ENCODE assay signal across 16 cellular contexts in genomic region chr6:108169801-108170606, GRCh38. TPM values are rescaled to one million over a fixed set of nuclear protein-coding genes. Genes with fewer than 3 reads are reported as not detected.
DNase-seq lines count a peak whose midpoint lies in the region; ATAC-seq, FAIRE-seq and TF ChIP-seq lines count a peak whose summit lies in the region.
"Had no signal": no experiment of that assay in that cellular context is flagged by ENCODE, and none has a peak within 500 bp of the region (broad histone marks: within the 10 kb centered on the region; RNA-seq: fewer than 3 reads in every experiment).

No MANE protein-coding gene starts in this region.

- H3K9me1 ChIP-seq in endothelial cell of umbilical vein (replicated peaks; ENCODE audit: control insufficient read depth, extremely low read depth, insufficient read depth, low read length): no peaks in the 10 kb centered on the region

- H2BK12ac ChIP-seq in neuronal stem cell (ENCODE audit: low read length): no peak overlapping the region

- no peak for DNase-seq in CD8-positive, alpha-beta memory T cell
- DNase-seq in T-cell (no peak), endothelial cell of umbilical vein (ENCODE audit: low read depth, low spot score) (no peak), neuronal stem cell (ENCODE audit: low spot score) (no peak), 8988T (no peak), nucleus accumbens (lab: John Stamatoyannopoulos, UW) (no peak)
- no peak for DNase-seq in activated CD8-positive, alpha-beta T cell treated with anti-CD3 and anti-CD28 coated beads, Interleukin-2, amount 10 ng/mL, durations not matched to agents 7 days and 5 days
- DNase-seq: adrenal gland, Caco-2, NCI-H146 had no signal

- no peak overlapping the region for H3K4ac ChIP-seq in neuronal stem cell (ENCODE audit: low read length)

- H4K8ac ChIP-seq in neuronal stem cell (ENCODE audit: low read depth, low read length): no peak overlapping the region

- peak overlapping the region; percentile 66 for H2AK5ac ChIP-seq in neuronal stem cell (ENCODE audit: low read depth, low read length)

- no peaks in the 10 kb centered on the region for H3K9me3 Mint-ChIP-seq in CD8-positive, alpha-beta memory T cell
- no peaks in the 10 kb centered on the region for H3K9me3 Mint-ChIP-seq in T-cell
- H3K9me3 Mint-ChIP-seq in activated CD8-positive, alpha-beta T cell treated with anti-CD3 and anti-CD28 coated beads, Interleukin-2, amount 10 ng/mL, durations not matched to agents 7 days and 5 days (ENCODE audit: insufficient read depth): no peaks in the 10 kb centered on the region

- H2AFZ ChIP-seq in endothelial cell of umbilical vein (ENCODE audit: low read depth, low read length): no peak overlapping the region
- H2AFZ ChIP-seq in neuronal stem cell (ENCODE audit: low read length): peak overlapping the region; percentile 45

- no peaks in the 10 kb centered on the region for H4K20me1 ChIP-seq in endothelial cell of umbilical vein (replicated peaks; ENCODE audit: control insufficient read depth, extremely low read depth, insufficient read depth, low read length)

- no peaks in the 10 kb centered on the region for H3K36me3 ChIP-seq in CD8-positive, alpha-beta memory T cell (ENCODE audit: insufficient read depth, low read length)
- H3K36me3 ChIP-seq in endothelial cell of umbilical vein (ENCODE audit: control insufficient read depth in 2 of 2, extremely low read depth in 1 of 2, insufficient read depth in 2 of 2, low read length in 2 of 2): no peaks in the 10 kb centered on the region
- H3K36me3 ChIP-seq in neuronal stem cell (replicated peaks in 1 of 2; ENCODE audit: control insufficient read depth in 2 of 2, insufficient read depth in 2 of 2, low read length in 2 of 2): no peaks in the 10 kb centered on the region
- H3K36me3 ChIP-seq: adrenal gland had no signal

- TF ChIP-seq CTCF in endothelial cell of umbilical vein (IDR thresholded peaks at IDR 0.05; ENCODE audit: extremely low read depth in 1 of 2, insufficient read depth in 1 of 2, low read depth in 1 of 2, low read length in 2 of 2): no peak

- no peak for TF ChIP-seq POLR2A in endothelial cell of umbilical vein (IDR thresholded peaks at IDR 0.05; ENCODE audit: low read depth, low read length)

- no peak for ATAC-seq in T-cell (replicated peaks in 1 of 4)
- no peak for ATAC-seq in activated CD8-positive, alpha-beta T cell treated with anti-CD3 and anti-CD28 coated beads, Interleukin-2, amount 10 ng/mL, durations not matched to agents 7 days and 5 days
- ATAC-seq in activated CD4-positive, CD25-positive, alpha-beta regulatory T cell treated with anti-CD3 and anti-CD28 coated beads, Interleukin-2, amount 50 U/mL, for 24 hours: no peak

- H3K36me3 Mint-ChIP-seq in CD8-positive, alpha-beta memory T cell: no peaks in the 10 kb centered on the region
- H3K36me3 Mint-ChIP-seq in T-cell: no peaks in the 10 kb centered on the region
- H3K36me3 Mint-ChIP-seq in activated CD8-positive, alpha-beta T cell treated with anti-CD3 and anti-CD28 coated beads, Interleukin-2, amount 10 ng/mL, durations not matched to agents 7 days and 5 days (ENCODE audit: low read depth): peaks cover 10% of the 10 kb centered on the region

- H3K27me3 ChIP-seq in CD8-positive, alpha-beta memory T cell (ENCODE audit: insufficient read depth, low read length, poor library complexity, severe bottlenecking): peaks cover 82% of the 10 kb centered on the region
- peaks cover 90 to 100% of the 10 kb centered on the region in 2 experiments for H3K27me3 ChIP-seq in endothelial cell of umbilical vein (ENCODE audit: control insufficient read depth in 2 of 2, insufficient read depth in 2 of 2, low read length in 2 of 2)
- peaks cover 47 to 100% (median 92%) of the 10 kb centered on the region in 3 experiments for H3K27me3 ChIP-seq in neuronal stem cell (ENCODE audit: control insufficient read depth in 3 of 3, insufficient read depth in 3 of 3, low read depth in 1 of 3, low read length in 3 of 3)

- BruUV-seq in endothelial cell of umbilical vein (replicated peaks; lab: Mats Ljungman, UMichigan): no TSS peak

- H3K79me2 ChIP-seq in endothelial cell of umbilical vein (ENCODE audit: control insufficient read depth, insufficient read depth, low read length): no peaks in the 10 kb centered on the region

- H3K27me3 Mint-ChIP-seq in CD8-positive, alpha-beta memory T cell: peaks cover 65 to 83% of the 10 kb centered on the region in 2 donors
- H3K27me3 Mint-ChIP-seq in T-cell: peaks cover 69 to 86% of the 10 kb centered on the region in 2 donors
- H3K27me3 Mint-ChIP-seq in activated CD8-positive, alpha-beta T cell treated with anti-CD3 and anti-CD28 coated beads, Interleukin-2, amount 10 ng/mL, durations not matched to agents 7 days and 5 days (ENCODE audit: low read depth): peaks cover 77% of the 10 kb centered on the region

- H3K27ac Mint-ChIP-seq in CD8-positive, alpha-beta memory T cell: no peak overlapping the region
- no peak overlapping the region for H3K27ac Mint-ChIP-seq in T-cell
- H3K27ac Mint-ChIP-seq in activated CD8-positive, alpha-beta T cell treated with anti-CD3 and anti-CD28 coated beads, Interleukin-2, amount 10 ng/mL, durations not matched to agents 7 days and 5 days: no peak overlapping the region

- H2BK120ac ChIP-seq in neuronal stem cell (ENCODE audit: low read depth, low read length): no peak overlapping the region

- POLR2A ChIA-PET in CD8-positive, alpha-beta memory T cell (lab: Charles Lee): no interaction called here
- POLR2A ChIA-PET in T-cell (lab: Charles Lee): no interaction called here
- POLR2A ChIA-PET in endothelial cell of umbilical vein (lab: Charles Lee): no interaction called here
- POLR2A ChIA-PET in activated CD8-positive, alpha-beta T cell treated with anti-CD3 and anti-CD28 coated beads, Interleukin-2, amount 10 ng/mL, durations not matched to agents 7 days and 5 days (lab: Charles Lee): no interaction called here

- H3K4me3 ChIP-seq in CD8-positive, alpha-beta memory T cell (ENCODE audit: low read length): peak overlapping the region; percentile 32
- H3K4me3 ChIP-seq in endothelial cell of umbilical vein (replicated peaks in 1 of 3; ENCODE audit: insufficient read depth in 1 of 3, low read depth in 1 of 3, low read length in 3 of 3) (no peak overlapping the region), neuronal stem cell (ENCODE audit: low read length in 2 of 2) (no peak overlapping the region)
- H3K4me3 ChIP-seq: lung had no signal

- no peak overlapping the region for H3K23ac ChIP-seq in neuronal stem cell (ENCODE audit: low read depth, low read length, poor library complexity)

- H3K27ac ChIP-seq in CD8-positive, alpha-beta memory T cell (ENCODE audit: low read depth, low read length): no peak overlapping the region
- H3K27ac ChIP-seq in endothelial cell of umbilical vein (ENCODE audit: insufficient read depth, low read depth, low read length): no peak overlapping the region
- no peak overlapping the region for H3K27ac ChIP-seq in neuronal stem cell (replicated peaks; ENCODE audit: low read length)
- H3K27ac ChIP-seq: adrenal gland, RWPE1 had no signal

- dilution Hi-C loops in endothelial cell of umbilical vein (cut with MboI; ENCODE audit: extremely low pct_ligation_motif_present, low sequenced_read_pairs): no loop called here

- peak overlapping the region; percentile 80 for H3K18ac ChIP-seq in neuronal stem cell (ENCODE audit: low read length)

- FAIRE-seq in endothelial cell of umbilical vein (lab: Jason Lieb, UNC): no peak
- FAIRE-seq: frontal cortex had no signal

- H3K9me3 ChIP-seq in CD8-positive, alpha-beta memory T cell (ENCODE audit: low read length): no peaks in the 10 kb centered on the region
- H3K9me3 ChIP-seq in endothelial cell of umbilical vein (replicated peaks; ENCODE audit: control insufficient read depth, insufficient read depth, low read length) (no peaks in the 10 kb centered on the region), neuronal stem cell (replicated peaks in 1 of 2; ENCODE audit: control insufficient read depth in 2 of 2, insufficient read depth in 1 of 2, low read depth in 1 of 2, low read length in 2 of 2) (peaks cover 2 to 4% of the 10 kb centered on the region in 2 donors)
- H3K9me3 ChIP-seq: adrenal gland, Caco-2 had no signal

- no peak overlapping the region for H2BK5ac ChIP-seq in neuronal stem cell (ENCODE audit: low read length)

- H3K4me3 Mint-ChIP-seq in CD8-positive, alpha-beta memory T cell: peak overlapping the region in 3 of 7 donors; percentile 28 to 75 (median 70)
- peak overlapping the region in 2 of 3 donors; percentile 21 to 73 for H3K4me3 Mint-ChIP-seq in T-cell
- no peak overlapping the region for H3K4me3 Mint-ChIP-seq in activated CD8-positive, alpha-beta T cell treated with anti-CD3 and anti-CD28 coated beads, Interleukin-2, amount 10 ng/mL, durations not matched to agents 7 days and 5 days

- CTCF ChIA-PET in CD8-positive, alpha-beta memory T cell (lab: Charles Lee): no interaction called here
- CTCF ChIA-PET in T-cell (lab: Charles Lee) (interaction anchor here in 1 of 2 donors (0.6 kb wide), 1 partner anchor 304 kb away, joined by 4 read pairs; no protein-coding TSS in a partner anchor), endothelial cell of umbilical vein (lab: Charles Lee) (interaction anchor here (2.0 kb wide), 1 partner anchor 10 kb away, joined by 6 read pairs; no protein-coding TSS in a partner anchor)
- CTCF ChIA-PET in activated CD8-positive, alpha-beta T cell treated with anti-CD3 and anti-CD28 coated beads, Interleukin-2, amount 10 ng/mL, durations not matched to agents 7 days and 5 days (lab: Charles Lee): interaction anchor here (2.2 kb wide), 1 partner anchor 322 kb away, joined by 12 read pairs; no protein-coding TSS in a partner anchor

- H4K91ac ChIP-seq in neuronal stem cell (ENCODE audit: low read depth, low read length, poor library complexity): no peak overlapping the region

- H2BK15ac ChIP-seq in neuronal stem cell (ENCODE audit: low read length): no peak overlapping the region

- no CpG with 5 or more reads among the region's 44 CpGs for WGBS in neuronal stem cell (ENCODE audit: extremely low coverage in 2 of 2, insufficient read length in 2 of 2, insufficient replicate concordance in 1 of 2), 2 donors

- H3K79me1 ChIP-seq in neuronal stem cell (ENCODE audit: low read depth, low read length): no peaks in the 10 kb centered on the region

- H3K4me1 ChIP-seq in CD8-positive, alpha-beta memory T cell (ENCODE audit: insufficient read depth, low read length): peaks cover 29% of the 10 kb centered on the region
- peaks cover 4% of the 10 kb centered on the region for H3K4me1 ChIP-seq in endothelial cell of umbilical vein (ENCODE audit: control insufficient read depth, extremely low read depth, insufficient read depth, low read length)
- H3K4me1 ChIP-seq in neuronal stem cell (ENCODE audit: control insufficient read depth in 2 of 2, insufficient read depth in 1 of 2, low read depth in 1 of 2, low read length in 2 of 2): peaks cover 31 to 41% of the 10 kb centered on the region in 2 donors
- H3K4me1 ChIP-seq: Caco-2 had no signal

- no peak overlapping the region for H3K14ac ChIP-seq in neuronal stem cell (ENCODE audit: low read length)

- peaks cover 37 to 61% (median 42%) of the 10 kb centered on the region in 3 donors for H3K4me1 Mint-ChIP-seq in CD8-positive, alpha-beta memory T cell
- peaks cover 47 to 49% (median 47%) of the 10 kb centered on the region in 3 donors for H3K4me1 Mint-ChIP-seq in T-cell
- peaks cover 35% of the 10 kb centered on the region for H3K4me1 Mint-ChIP-seq in activated CD8-positive, alpha-beta T cell treated with anti-CD3 and anti-CD28 coated beads, Interleukin-2, amount 10 ng/mL, durations not matched to agents 7 days and 5 days (ENCODE audit: low read depth)

- H3K4me2 ChIP-seq in endothelial cell of umbilical vein (ENCODE audit: insufficient read depth, low read length): no peak overlapping the region
- H3K4me2 ChIP-seq in neuronal stem cell (ENCODE audit: insufficient read depth, low read length, poor library complexity, severe bottlenecking): peak overlapping the region; percentile 36

- no peak overlapping the region for H3K9ac ChIP-seq in endothelial cell of umbilical vein (replicated peaks; ENCODE audit: extremely low read depth, insufficient read depth, low read length)
- H3K9ac ChIP-seq in neuronal stem cell (ENCODE audit: low read depth, low read length, poor library complexity): no peak overlapping the region

- intact Hi-C loops in endothelial cell of umbilical vein (cut with micrococcal nuclease): loop anchor here (2.0 to 10.0 kb wide), 3 partner anchors 55 to 355 kb away; no protein-coding TSS in a partner anchor

RNA-seq across cellular contexts. Expression of gene NR2E1, which starts 4.2 kb away (rescaled TPM):
- total RNA-seq in CD8-positive, alpha-beta memory T cell: not detected
- not detected for polyA plus RNA-seq in CD8-positive, alpha-beta memory T cell
- total RNA-seq in T-cell (not detected), endothelial cell of umbilical vein (not detected in 2 replicates)
- polyA plus RNA-seq in endothelial cell of umbilical vein: not detected in 2 replicates
- polyA plus RNA-seq in endothelial cell of umbilical vein (2011; cell fraction: cytosol; rRNA removed): not detected in 2 replicates
- polyA plus RNA-seq in endothelial cell of umbilical vein (2011; cell fraction: nucleus; rRNA removed): not detected in 2 replicates
- polyA plus RNA-seq in endothelial cell of umbilical vein (2012): not detected in 2 replicates
- polyA minus RNA-seq in endothelial cell of umbilical vein: not detected in 2 replicates
- polyA minus RNA-seq in endothelial cell of umbilical vein (2011; cell fraction: cytosol; rRNA and poly(A)+ RNA removed): not detected
- polyA minus RNA-seq in endothelial cell of umbilical vein (2011; cell fraction: nucleus; rRNA and poly(A)+ RNA removed): not detected in 2 replicates
- 0.45 TPM for polyA plus RNA-seq in neuronal stem cell (2013, experiment 1 of 2)
- 0.42 TPM for polyA plus RNA-seq in neuronal stem cell (2013, experiment 2 of 2)
- total RNA-seq in activated CD8-positive, alpha-beta T cell treated with anti-CD3 and anti-CD28 coated beads, Interleukin-2, amount 10 ng/mL, durations not matched to agents 7 days and 5 days: not detected
- total RNA-seq: cerebellum, lung, subcutaneous adipose tissue had no signal
